ENCODE assay signal across 34 cellular contexts in the genomic region with DNA sequence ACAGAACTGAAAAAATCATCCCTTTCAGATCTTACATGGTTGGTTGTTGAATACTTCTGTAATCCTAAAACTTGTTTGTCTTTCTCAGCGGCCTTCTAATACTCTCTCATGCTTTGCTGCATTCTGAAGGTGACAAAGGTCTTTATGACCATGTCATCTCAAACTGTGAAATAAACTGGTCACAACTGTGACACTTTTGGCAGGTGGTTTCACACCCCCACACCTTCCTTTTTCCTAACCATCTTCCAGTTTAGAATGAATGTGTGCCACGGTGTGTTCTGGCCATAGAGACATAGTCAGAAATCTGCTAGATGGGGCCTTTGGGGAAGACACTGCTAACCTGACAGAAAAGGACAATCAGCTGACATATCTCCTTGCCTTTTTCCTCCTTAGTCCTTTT. TPM values are rescaled to one million over a fixed set of nuclear protein-coding genes. Genes with fewer than 3 reads are reported as not detected.
"Had no signal": no experiment of that assay in that cellular context is flagged by ENCODE, and none has a peak within 500 bp of the region (broad histone marks: within the 10 kb centered on the region; RNA-seq: fewer than 3 reads in every experiment).

No MANE protein-coding gene starts in this region.

- H3K36me3 ChIP-seq: MG63, SJCRH30, WERI-Rb-1 had no signal

- H3K4me1 Mint-ChIP-seq: activated CD4-positive, alpha-beta memory T cell treated with anti-CD3 and anti-CD28 coated beads, Interleukin-2, amount 10 ng/mL, durations not matched to agents 7 days and 5 days had no signal

- H3K4me3 Mint-ChIP-seq: activated CD4-positive, alpha-beta memory T cell treated with anti-CD3 and anti-CD28 coated beads, Interleukin-2, amount 10 ng/mL, durations not matched to agents 7 days and 5 days; activated T-cell treated with anti-CD3 and anti-CD28 coated beads, Interleukin-2, amount 50 U/mL, for 24 hours had no signal

- H3K27ac Mint-ChIP-seq: activated CD4-positive, alpha-beta memory T cell treated with anti-CD3 and anti-CD28 coated beads, Interleukin-2, amount 10 ng/mL, durations not matched to agents 7 days and 5 days; activated T-cell treated with anti-CD3 and anti-CD28 coated beads, Interleukin-2, amount 50 U/mL, for 24 hours had no signal

- H3K36me3 Mint-ChIP-seq: brain had no signal

- H3K9me3 Mint-ChIP-seq: activated CD4-positive, alpha-beta memory T cell treated with anti-CD3 and anti-CD28 coated beads, Interleukin-2, amount 10 ng/mL, durations not matched to agents 7 days and 5 days; activated T-cell treated with anti-CD3 and anti-CD28 coated beads, Interleukin-2, amount 50 U/mL, for 24 hours had no signal

- DNase-seq: activated CD4-positive, alpha-beta memory T cell treated with anti-CD3 and anti-CD28 coated beads, Interleukin-2, amount 10 ng/mL, durations not matched to agents 7 days and 5 days; activated CD4-positive, alpha-beta T cell treated with anti-CD3 and anti-CD28 coated beads for 1 hour; activated CD4-positive, alpha-beta T cell treated with anti-CD3 and anti-CD28 coated beads for 48 hours; activated CD4-positive, CD25-positive, alpha-beta regulatory T cell; activated effector memory CD4-positive, alpha-beta T cell treated with Interleukin-2 at 50 U/mL for 16 hours; activated naive CD4-positive, alpha-beta T cell treated with anti-CD3 and anti-CD28 coated beads, Interleukin-2, amount 50 U/mL, for 16 hours; activated T-cell treated with anti-CD3 and anti-CD28 coated beads, Interleukin-2, amount 50 U/mL, for 24 hours; anterior cingulate cortex; caudate nucleus; cerebellar nuclear complex; Kasumi-1; KG1; MG63; NCI-H1048; NCI-H1105 treated with DMSO at 0.1 percent for 48 hours; NCI-H1436; NCI-H1694 treated with DMSO at 0.1 percent for 48 hours; NCI-H2029; NCI-H345; NCI-H526; NCI-H748 treated with DMSO at 0.1 percent for 48 hours; OCI-M1; SHP77; SJCRH30; T1000; WERI-Rb-1 had no signal

- H3K4me3 ChIP-seq: MG63, SJCRH30, SK-N-MC had no signal

- FAIRE-seq: bronchial epithelial cell had no signal

- ATAC-seq: Panc1 had no signal

- H3K27me3 ChIP-seq: SJCRH30 had no signal

RNA-seq across cellular contexts. Expression of gene RFPL3, which starts 14.7 kb away (rescaled TPM):
- total RNA-seq: activated CD4-positive, alpha-beta memory T cell treated with anti-CD3 and anti-CD28 coated beads, Interleukin-2, amount 10 ng/mL, durations not matched to agents 7 days and 5 days; bronchial epithelial cell; NCI-H460; RPMI7951; SJCRH30; T-helper 1 cell treated with Interleukin-12 subunit alpha and Interleukin-12 subunit beta and Interleukin-4 antibody, amounts not matched to agents 30 ng/mL and 1 ng/mL, for 36 hours; T-helper 2 cell treated with Interferon-gamma antibody and Interleukin-4, amounts not matched to agents 100 ng/mL and 5 ng/mL, for 36 hours had no signal
